Comparison of ENCODE assay signal across 21 cellular contexts in genomic region chr12:71945121-71945520, GRCh38.
DNase-seq lines count a peak whose midpoint lies in the region; ATAC-seq and TF ChIP-seq lines count a peak whose summit lies in the region.
"Had no signal": no experiment of that assay in that cellular context is flagged by ENCODE, and none has a peak within 500 bp of the region (broad histone marks: within the 10 kb centered on the region; RNA-seq: fewer than 3 reads in every experiment).

No MANE protein-coding gene starts in this region.

- no peak for TF ChIP-seq CTCF in fibroblast of mammary gland (conservative IDR thresholded peaks at IDR 0.05; ENCODE audit: control insufficient read depth, insufficient read depth, low read depth, low read length)

- no peak overlapping the region for H3K4me3 ChIP-seq in fibroblast of mammary gland (ENCODE audit: control insufficient read depth, low read depth, low read length)
- H3K4me3 ChIP-seq: SK-N-MC had no signal

- ATAC-seq in GM19395 (IDR thresholded peaks at IDR 0.05; ENCODE audit: unreplicated experiment) (no peak), GM21447 (IDR thresholded peaks at IDR 0.05; ENCODE audit: unreplicated experiment) (no peak), HG03521 (IDR thresholded peaks at IDR 0.05; ENCODE audit: unreplicated experiment) (no peak)
- ATAC-seq: T-cell had no signal

- DNase-seq in DMS 273 (lab: John Stamatoyannopoulos, UW; ENCODE audit: unreplicated experiment) = peak; percentile 42
- peak; percentile 21 for DNase-seq in EH (ENCODE audit: low read depth)
- DNase-seq in NCI-H524 treated with DMSO at 0.1 percent for 48 hours (lab: John Stamatoyannopoulos, UW) = peak; percentile 94
- DNase-seq in fibroblast of mammary gland (ENCODE audit: low read depth) = peak; percentile 6
- DNase-seq: ACHN, COR-L47, DMS153, HFFc6, KG1, MV-4-11, NCI-H1436, NCI-H1930, NCI-H2227 treated with DMSO at 0.1 percent for 48 hours, OCI-M1, Right ventricle myocardium superior, T-cell, T1000 had no signal

Comparison
In these comparisons a context has a peak if more than half of its experiments do, and no peak if none do; other contexts are left out.
1. DNase-seq: peak in every context shown above with its lines; median percentile 94 in NCI-H524 treated with DMSO at 0.1 percent for 48 hours; 42 in DMS 273; 21 in EH; 6 in fibroblast of mammary gland.